11 cellular contexts compared by ENCODE assay signal in the genomic region with DNA sequence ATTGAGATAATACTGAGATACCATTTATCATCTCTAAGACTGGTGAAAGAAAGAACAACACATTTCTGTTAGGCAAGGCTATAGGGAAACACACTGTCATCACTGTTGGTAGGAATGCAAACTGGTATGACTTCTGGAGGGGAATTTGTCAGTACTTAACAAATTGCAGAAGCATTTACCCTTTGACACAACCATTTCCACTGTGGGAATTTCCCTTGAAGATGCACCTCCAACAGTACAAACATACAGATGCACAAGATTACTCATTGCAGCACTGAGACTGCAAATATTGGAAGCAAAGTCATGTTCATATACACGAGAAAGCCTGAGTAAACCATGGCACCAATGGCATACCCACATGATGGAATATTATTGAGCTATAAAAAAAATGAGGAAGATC. TPM values are rescaled to one million over a fixed set of nuclear protein-coding genes. Genes with fewer than 3 reads are reported as not detected.
DNase-seq lines count a peak whose midpoint lies in the region; ATAC-seq and TF ChIP-seq lines count a peak whose summit lies in the region.
"Had no signal": no experiment of that assay in that cellular context is flagged by ENCODE, and none has a peak within 500 bp of the region (broad histone marks: within the 10 kb centered on the region; RNA-seq: fewer than 3 reads in every experiment).

No MANE protein-coding gene starts in this region.

- H3K27ac Mint-ChIP-seq in activated naive CD8-positive, alpha-beta T cell treated with anti-CD3 and anti-CD28 coated beads, Interleukin-2, amount 50 U/mL, for 24 hours = no peak overlapping the region
- H3K27ac Mint-ChIP-seq in activated naive CD8-positive, alpha-beta T cell treated with anti-CD3 and anti-CD28 coated beads for 36 hours = no peak overlapping the region

- no peak overlapping the region for H3K27ac ChIP-seq in RWPE2 (ENCODE audit: poor library complexity, severe bottlenecking)
- no peak overlapping the region for H3K27ac ChIP-seq in dorsolateral prefrontal cortex

- no peaks in the 10 kb centered on the region for H3K4me1 ChIP-seq in RWPE2 (ENCODE audit: insufficient read depth, poor library complexity, severe bottlenecking)

- H3K9me3 Mint-ChIP-seq in activated naive CD8-positive, alpha-beta T cell treated with anti-CD3 and anti-CD28 coated beads, Interleukin-2, amount 50 U/mL, for 24 hours = no peaks in the 10 kb centered on the region
- no peaks in the 10 kb centered on the region for H3K9me3 Mint-ChIP-seq in activated naive CD8-positive, alpha-beta T cell treated with anti-CD3 and anti-CD28 coated beads for 36 hours

- ATAC-seq in activated naive CD8-positive, alpha-beta T cell treated with anti-CD3 and anti-CD28 coated beads, Interleukin-2, amount 50 U/mL, for 24 hours = peak; percentile 98
- ATAC-seq in HG02678 (IDR thresholded peaks at IDR 0.05; ENCODE audit: unreplicated experiment) (peak; percentile 89), RWPE2 (ENCODE audit: low read depth) (peak; percentile 40; the same call in 2 of the 3 replicates)
- ATAC-seq in stimulated activated naive CD8-positive, alpha-beta T cell treated with anti-CD3 and anti-CD28 coated beads, Interleukin-15, Interleukin-2, amounts not matched to agents 100 U/mL and 50 U/mL, for 24 hours = peak; percentile 94
- ATAC-seq: left cardiac atrium had no signal

- no peaks in the 10 kb centered on the region for H3K27me3 ChIP-seq in RWPE2 (ENCODE audit: insufficient read depth, poor library complexity, severe bottlenecking)
- H3K27me3 ChIP-seq in H7 (ENCODE audit: control insufficient read depth, insufficient read depth, low read length) = no peaks in the 10 kb centered on the region
- H3K27me3 ChIP-seq in dorsolateral prefrontal cortex = no peaks in the 10 kb centered on the region

- H3K4me3 Mint-ChIP-seq in activated naive CD8-positive, alpha-beta T cell treated with anti-CD3 and anti-CD28 coated beads, Interleukin-2, amount 50 U/mL, for 24 hours = no peak overlapping the region
- no peak overlapping the region for H3K4me3 Mint-ChIP-seq in activated naive CD8-positive, alpha-beta T cell treated with anti-CD3 and anti-CD28 coated beads for 36 hours

- no peaks in the 10 kb centered on the region for H3K4me1 Mint-ChIP-seq in activated naive CD8-positive, alpha-beta T cell treated with anti-CD3 and anti-CD28 coated beads, Interleukin-2, amount 50 U/mL, for 24 hours
- H3K4me1 Mint-ChIP-seq in activated naive CD8-positive, alpha-beta T cell treated with anti-CD3 and anti-CD28 coated beads for 36 hours = no peaks in the 10 kb centered on the region

- no peaks in the 10 kb centered on the region for H3K9me3 ChIP-seq in RWPE2 (ENCODE audit: severe bottlenecking)

- H3K36me3 Mint-ChIP-seq in activated naive CD8-positive, alpha-beta T cell treated with anti-CD3 and anti-CD28 coated beads, Interleukin-2, amount 50 U/mL, for 24 hours (ENCODE audit: low read depth) = peaks cover 9% of the 10 kb centered on the region
- H3K36me3 Mint-ChIP-seq in activated naive CD8-positive, alpha-beta T cell treated with anti-CD3 and anti-CD28 coated beads for 36 hours = peaks cover 1% of the 10 kb centered on the region

- H3K27me3 Mint-ChIP-seq in activated naive CD8-positive, alpha-beta T cell treated with anti-CD3 and anti-CD28 coated beads, Interleukin-2, amount 50 U/mL, for 24 hours = no peaks in the 10 kb centered on the region
- H3K27me3 Mint-ChIP-seq in activated naive CD8-positive, alpha-beta T cell treated with anti-CD3 and anti-CD28 coated beads for 36 hours = no peaks in the 10 kb centered on the region

- peaks cover 49% of the 10 kb centered on the region for H3K36me3 ChIP-seq in RWPE2 (ENCODE audit: low read depth)
- peaks cover 2% of the 10 kb centered on the region for H3K36me3 ChIP-seq in H7 (replicated peaks; ENCODE audit: control insufficient read depth, insufficient read depth, low read length)

- no peak for TF ChIP-seq CTCF in RWPE2 (IDR thresholded peaks at IDR 0.05; ENCODE audit: poor library complexity, severe bottlenecking)
- no peak for TF ChIP-seq CTCF in dorsolateral prefrontal cortex (IDR thresholded peaks at IDR 0.05 in 54 of 56, conservative IDR thresholded peaks at IDR 0.05 in 2 of 56; ENCODE audit: low read depth in 1 of 56, partially characterized antibody in 56 of 56)

- DNase-seq in activated naive CD8-positive, alpha-beta T cell treated with anti-CD3 and anti-CD28 coated beads, Interleukin-2, amount 50 U/mL, for 24 hours = no peak
- no peak for DNase-seq in activated naive CD8-positive, alpha-beta T cell treated with anti-CD3 and anti-CD28 coated beads for 36 hours
- DNase-seq in RWPE2 (ENCODE audit: low spot score) (no peak), H7 (no peak), NCI-H146 (lab: John Stamatoyannopoulos, UW) (no peak), dorsolateral prefrontal cortex (no peak)
- DNase-seq in stimulated activated naive CD8-positive, alpha-beta T cell treated with anti-CD3 and anti-CD28 coated beads, Interleukin-15, Interleukin-2, amounts not matched to agents 100 U/mL and 50 U/mL, for 24 hours = no peak
- DNase-seq: aorta; left cardiac atrium; stimulated activated CD4-positive, alpha-beta T cell treated with anti-CD3 and anti-CD28 coated beads, Interleukin-4, amount 100 ng/mL, for 4 hours had no signal

- H3K4me3 ChIP-seq in RWPE2 (ENCODE audit: severe bottlenecking) (no peak overlapping the region), H7 (ENCODE audit: insufficient read depth, low read depth, low read length) (no peak overlapping the region), dorsolateral prefrontal cortex (no peak overlapping the region)

- intact Hi-C loops in dorsolateral prefrontal cortex (cut with DNase I) = no loop called here

RNA-seq across cellular contexts. Expression of gene GM2A, which starts 17.6 kb away (rescaled TPM):
- 10 to 100 TPM; 18.0 to 18.8 TPM for total RNA-seq in activated naive CD8-positive, alpha-beta T cell treated with anti-CD3 and anti-CD28 coated beads for 36 hours
- total RNA-seq in H7 (2014; rRNA removed; shearing (Covaris generic)) = 29.4 and 30.7 TPM in 2 replicates
- total RNA-seq in dorsolateral prefrontal cortex = 10 to 100 TPM; 25.4 to 82.0 (median 40.5) TPM

RNA-seq across cellular contexts. Expression of gene SLC36A3, which starts 33.0 kb away (rescaled TPM):
- not detected for total RNA-seq in activated naive CD8-positive, alpha-beta T cell treated with anti-CD3 and anti-CD28 coated beads for 36 hours
- total RNA-seq in H7 (2014; rRNA removed; shearing (Covaris generic)) = not detected in 2 replicates
- not detected for total RNA-seq in dorsolateral prefrontal cortex
- total RNA-seq: aorta, left cardiac atrium had no signal

RNA-seq across cellular contexts. Expression of gene CCDC69, which starts 46.7 kb away (rescaled TPM):
- 10 to 100 TPM; 27.5 to 29.6 TPM for total RNA-seq in activated naive CD8-positive, alpha-beta T cell treated with anti-CD3 and anti-CD28 coated beads for 36 hours
- 5.6 and 8.7 TPM in 2 replicates for total RNA-seq in H7 (2014; rRNA removed; shearing (Covaris generic))
- 10 to 100 TPM in 50 of 120 experiments, 1 to 10 TPM in 70; 4.3 to 17.0 (median 9.2) TPM for total RNA-seq in dorsolateral prefrontal cortex

Comparison
In these comparisons a context has a peak if more than half of its experiments do, and no peak if none do; other contexts are left out.
1. ATAC-seq: peak in every context shown above with its lines; median percentile 98 in activated naive CD8-positive, alpha-beta T cell treated with anti-CD3 and anti-CD28 coated beads, Interleukin-2, amount 50 U/mL, for 24 hours; 94 in stimulated activated naive CD8-positive, alpha-beta T cell treated with anti-CD3 and anti-CD28 coated beads, Interleukin-15, Interleukin-2, amounts not matched to agents 100 U/mL and 50 U/mL, for 24 hours; 89 in HG02678; 40 in RWPE2.